ENCODE assay signal across 1 cellular context in genomic region chr11:116173946-116174911, GRCh38.
TF ChIP-seq lines count a peak whose summit lies in the region.

No MANE protein-coding gene starts in this region.

TF ChIP-seq in WTC11, 78 proteins besides CTCF, POLR2A, EP300 and RAD21 (continued from another document):
- TF ChIP-seq SMAD3 (CRISPR knock-in tag; IDR thresholded peaks at IDR 0.05; ENCODE audit: borderline replicate concordance) (no peak), HMGA2 (CRISPR knock-in tag; IDR thresholded peaks at IDR 0.05) (no peak), TP53 (CRISPR knock-in tag; IDR thresholded peaks at IDR 0.05) (no peak), ZNF232 (CRISPR knock-in tag; IDR thresholded peaks at IDR 0.05) (no peak), PREB (CRISPR knock-in tag; IDR thresholded peaks at IDR 0.05; ENCODE audit: borderline replicate concordance) (no peak), MLX (CRISPR knock-in tag; IDR thresholded peaks at IDR 0.05) (no peak), IRF2 (CRISPR knock-in tag; IDR thresholded peaks at IDR 0.05; ENCODE audit: borderline replicate concordance, low read depth) (no peak)
